In genomic region chr1:182726941-182727340, GRCh38 we compare ENCODE assay signal across 25 cellular contexts. TPM values are rescaled to one million over a fixed set of nuclear protein-coding genes. Genes with fewer than 3 reads are reported as not detected.
A peak's percentile ranks its signal among the peaks of the same experiment; 100 is the strongest.
DNase-seq lines count a peak whose midpoint lies in the region; ATAC-seq and TF ChIP-seq lines count a peak whose summit lies in the region.
"Had no signal": no experiment of that assay in that cellular context is flagged by ENCODE, and none has a peak within 500 bp of the region (broad histone marks: within the 10 kb centered on the region; RNA-seq: fewer than 3 reads in every experiment).

No MANE protein-coding gene starts in this region.

- WGBS in esophagus muscularis mucosa = 94% methylated on average over 1 of the region's 1 CpG
- WGBS in trophoblast cell (ENCODE audit: extremely low coverage, insufficient coverage, insufficient read length) = no CpG with 5 or more reads among the region's 1 CpG

- no peak for TF ChIP-seq EP300 in esophagus muscularis mucosa (IDR thresholded peaks at IDR 0.05)

- H3K27ac ChIP-seq in esophagus muscularis mucosa (replicated peaks in 1 of 4) = no peak overlapping the region
- no peak overlapping the region for H3K27ac ChIP-seq in trophoblast cell (ENCODE audit: low read depth, low read length)
- H3K27ac ChIP-seq: BLaER1 had no signal

- no peak overlapping the region for H2AK5ac ChIP-seq in trophoblast cell (ENCODE audit: low read length)

- H2BK120ac ChIP-seq in trophoblast cell (ENCODE audit: insufficient read depth, low read length, poor library complexity) = no peak overlapping the region

- peaks cover 2% of the 10 kb centered on the region for H3K79me2 ChIP-seq in trophoblast cell (ENCODE audit: control insufficient read depth, insufficient read depth, low read length, poor library complexity)

- H2AFZ ChIP-seq in trophoblast cell (ENCODE audit: insufficient read depth, low read length, poor library complexity) = no peak overlapping the region

- H3K36me3 ChIP-seq in esophagus muscularis mucosa (no peaks in the 10 kb centered on the region), trophoblast cell (ENCODE audit: control insufficient read depth in 1 of 2, insufficient read depth in 2 of 2, low read length in 2 of 2) (no peaks in the 10 kb centered on the region)
- H3K36me3 ChIP-seq: BE2C, BLaER1 had no signal

- no peak for TF ChIP-seq POLR2A in esophagus muscularis mucosa (IDR thresholded peaks at IDR 0.05; ENCODE audit: low read depth)

- H3K4me3 ChIP-seq in esophagus muscularis mucosa = no peak overlapping the region
- H3K4me3 ChIP-seq in trophoblast cell (ENCODE audit: low read depth, low read length) = no peak overlapping the region
- H3K4me3 ChIP-seq: BLaER1 had no signal

- no peak overlapping the region for H2BK12ac ChIP-seq in trophoblast cell (ENCODE audit: low read length)

- no peak overlapping the region for H3K23ac ChIP-seq in trophoblast cell (ENCODE audit: low read length)

- no peak overlapping the region for H3K14ac ChIP-seq in trophoblast cell (ENCODE audit: low read length)

- H2BK5ac ChIP-seq in trophoblast cell (ENCODE audit: low read depth, low read length, poor library complexity) = no peak overlapping the region

- no peak overlapping the region for H3K4me2 ChIP-seq in trophoblast cell (ENCODE audit: low read length)
- H3K4me2 ChIP-seq: BLaER1 had no signal

- no peak overlapping the region for H4K8ac ChIP-seq in trophoblast cell (ENCODE audit: low read depth, low read length)

- H3K27me3 ChIP-seq in esophagus muscularis mucosa (no peaks in the 10 kb centered on the region), trophoblast cell (ENCODE audit: insufficient read depth, low read length) (no peaks in the 10 kb centered on the region)
- H3K27me3 ChIP-seq: BE2C, BLaER1 had no signal

- no peak for TF ChIP-seq CTCF in esophagus muscularis mucosa (IDR thresholded peaks at IDR 0.05)

- H4K12ac ChIP-seq in trophoblast cell (ENCODE audit: low read depth, low read length) = no peak overlapping the region

- H3K9ac ChIP-seq in trophoblast cell (ENCODE audit: low read length) = no peak overlapping the region
- H3K9ac ChIP-seq: BLaER1 had no signal

- H3K79me1 ChIP-seq in trophoblast cell (ENCODE audit: low read length) = no peaks in the 10 kb centered on the region

- ATAC-seq in HG02973 (IDR thresholded peaks at IDR 0.05; ENCODE audit: unreplicated experiment) = no peak

- H3K4ac ChIP-seq in trophoblast cell (ENCODE audit: low read depth, low read length) = no peak overlapping the region

- H4K91ac ChIP-seq in trophoblast cell (ENCODE audit: low read depth, low read length) = no peak overlapping the region

- H3K4me1 ChIP-seq in esophagus muscularis mucosa = peaks cover 0 to 15% (median 6%) of the 10 kb centered on the region in 4 donors
- peaks cover 0 to 3% of the 10 kb centered on the region in 2 experiments for H3K4me1 ChIP-seq in trophoblast cell (ENCODE audit: control insufficient read depth in 1 of 2, insufficient read depth in 2 of 2, low read length in 2 of 2)
- H3K4me1 ChIP-seq: BE2C had no signal

- peak; percentile 9 for DNase-seq in NCI-H226
- peak; percentile 53 for DNase-seq in esophagus muscularis mucosa (ENCODE audit: extremely low spot score)
- DNase-seq in trophoblast cell = peak; percentile 57 to 83
- DNase-seq in NCI-H1694 treated with DMSO at 0.1 percent for 48 hours (lab: John Stamatoyannopoulos, UW) = no peak
- no peak for DNase-seq in glomerular visceral epithelial cell (ENCODE audit: extremely low spot score)
- DNase-seq: 8988T; ACHN; BE2C; C1 segment of cervical spinal cord; CD4-positive, alpha-beta memory T cell; CD4-positive, CD25-positive, alpha-beta regulatory T cell; CD8-positive, alpha-beta memory T cell; COR-L47; DMS 273 treated with DMSO at 0.1 percent for 48 hours; DMS153; DMS53; DMS79; DND-41; GF-D8 had no signal

- intact Hi-C loops in esophagus muscularis mucosa (cut with DNase I) = no loop called here

- no peaks in the 10 kb centered on the region for H3K9me3 ChIP-seq in esophagus muscularis mucosa
- no peaks in the 10 kb centered on the region for H3K9me3 ChIP-seq in trophoblast cell (ENCODE audit: insufficient read depth, low read depth, low read length)
- H3K9me3 ChIP-seq: BE2C, BLaER1 had no signal

- no peak overlapping the region for H3K18ac ChIP-seq in trophoblast cell (ENCODE audit: low read length)

RNA-seq across cellular contexts. Expression of gene RGS8, which starts 42.6 kb away (rescaled TPM):
- under 1 TPM in 2 of 4 donors, not detected in 2; 0.06 to 0.17 TPM for total RNA-seq in esophagus muscularis mucosa
- polyA plus RNA-seq in trophoblast cell (2013) = 0.07 and 0.22 TPM in 2 replicates
- total RNA-seq: A673; CD4-positive, alpha-beta memory T cell; CD4-positive, CD25-positive, alpha-beta regulatory T cell; CD8-positive, alpha-beta memory T cell; Daoy had no signal
- polyA plus RNA-seq: AG04450; CD14-positive monocyte; CD4-positive, alpha-beta memory T cell; CD4-positive, CD25-positive, alpha-beta regulatory T cell; CD8-positive, alpha-beta memory T cell had no signal

Comparison
In these comparisons a context has a peak if more than half of its experiments do, and no peak if none do; other contexts are left out.
1. DNase-seq: peak in NCI-H226 (single experiment), esophagus muscularis mucosa (single experiment) and trophoblast cell (2 of 2); none in NCI-H1694 treated with DMSO at 0.1 percent for 48 hours (single experiment) and glomerular visceral epithelial cell (single experiment).